In the genomic region with DNA sequence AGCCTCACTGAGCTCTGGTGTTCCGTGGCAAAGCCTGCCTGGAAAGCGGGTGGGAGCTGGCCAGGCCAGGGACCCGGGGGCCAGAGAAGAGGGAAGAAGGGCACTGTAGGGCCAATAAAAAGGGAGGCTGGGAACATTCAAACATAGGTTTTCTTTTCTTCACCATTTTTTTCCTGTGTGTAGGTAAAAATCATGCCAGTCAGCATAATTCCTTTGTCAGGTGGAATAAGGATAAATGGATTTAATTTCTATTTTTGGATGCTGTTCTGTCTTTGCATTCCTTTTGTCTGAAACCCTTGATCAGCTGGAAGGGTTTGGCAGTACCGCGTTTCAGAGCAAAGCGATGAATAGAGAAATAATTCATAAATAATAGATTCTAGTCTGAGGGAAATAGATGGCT, we compare ENCODE assay signal across 23 cellular contexts.
"Had no signal": no experiment of that assay in that cellular context is flagged by ENCODE, and none has a peak within 500 bp of the region (broad histone marks: within the 10 kb centered on the region; RNA-seq: fewer than 3 reads in every experiment).

No MANE protein-coding gene starts in this region.

- H3K27ac ChIP-seq: HL-60, KMS-11, SJSA1, SK-N-MC had no signal

- DNase-seq: Kasumi-1, MM.1S, NCI-H1092 treated with DMSO at 0.1 percent for 48 hours, NCI-H1436, NCI-H187, NCI-H2029, NCI-H2081 treated with DMSO at 0.1 percent for 48 hours, NCI-H2171, NCI-H226, NCI-H446, NCI-H510A, NCI-H524 treated with DMSO at 0.1 percent for 48 hours, NCI-H69, NCI-H774, Right ventricle myocardium superior, RPMI8226, SIG-M5 had no signal

- H3K4me3 ChIP-seq: SJSA1, SK-N-MC had no signal

- H3K36me3 ChIP-seq: SJSA1 had no signal

- FAIRE-seq: HTR-8/SVneo, RCC 7860 had no signal

- H3K4me2 ChIP-seq: KMS-11 had no signal

- H3K9ac ChIP-seq: KMS-11 had no signal

- H3K9me3 ChIP-seq: SJSA1 had no signal

- H3K4me1 ChIP-seq: SJSA1 had no signal
